In the genomic region with DNA sequence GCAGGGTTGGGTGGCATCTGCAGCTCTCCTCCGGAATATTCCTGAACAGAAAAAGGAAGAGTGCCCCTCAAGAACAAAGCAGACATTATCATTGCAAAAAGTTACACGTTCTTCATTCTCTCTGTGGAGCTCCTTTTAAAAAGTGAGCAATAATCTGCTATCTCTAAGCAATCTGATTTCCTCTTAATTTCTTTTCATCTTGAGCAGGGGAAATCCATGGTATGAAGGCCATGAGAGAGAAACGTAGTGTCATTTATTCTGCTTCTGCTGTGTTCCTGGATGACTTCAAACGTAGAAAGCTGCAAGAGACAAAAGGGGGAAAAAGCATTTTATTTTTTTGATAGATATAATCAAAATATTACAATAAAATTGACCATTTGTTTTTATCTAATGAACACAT, we compare ENCODE assay signal across 38 cellular contexts. TPM values are rescaled to one million over a fixed set of nuclear protein-coding genes. Genes with fewer than 3 reads are reported as not detected.
"Had no signal": no experiment of that assay in that cellular context is flagged by ENCODE, and none has a peak within 500 bp of the region (broad histone marks: within the 10 kb centered on the region; RNA-seq: fewer than 3 reads in every experiment).

No MANE protein-coding gene starts in this region.

- H3K27me3 ChIP-seq: MG63 had no signal

- H3K9ac ChIP-seq: KMS-11 had no signal

- H3K36me3 ChIP-seq: MG63 had no signal

- H3K4me2 ChIP-seq: KMS-11 had no signal

- DNase-seq: Karpas-422, Kasumi-1, KG1, MG63, MM.1S, MV-4-11, NCI-H1048, NCI-H1092, NCI-H1092 treated with DMSO at 0.1 percent for 48 hours, NCI-H1105, NCI-H1417, NCI-H1417 treated with DMSO at 0.1 percent for 48 hours, NCI-H1436, NCI-H1436 treated with DMSO at 0.1 percent for 48 hours, NCI-H146, NCI-H1694, NCI-H1694 treated with DMSO at 0.1 percent for 48 hours, NCI-H187, NCI-H187 treated with DMSO at 0.1 percent for 48 hours, NCI-H1930, NCI-H2029, NCI-H2029 treated with DMSO at 0.1 percent for 48 hours, NCI-H2081, NCI-H2081 treated with DMSO at 0.1 percent for 48 hours, NCI-H2107, NCI-H2171, NCI-H2171 treated with DMSO at 0.1 percent for 48 hours, NCI-H2227 treated with DMSO at 0.1 percent for 48 hours, NCI-H226, NCI-H345, NCI-H446, NCI-H446 treated with DMSO at 0.1 percent for 48 hours, NCI-H510A, NCI-H510A treated with DMSO at 0.1 percent for 48 hours had no signal

- H3K4me3 ChIP-seq: MG63 had no signal

- H3K9me3 ChIP-seq: MG63 had no signal

- H3K27ac ChIP-seq: KMS-11 had no signal

RNA-seq across cellular contexts. Expression of gene SMIM21, which starts 16.9 kb away (rescaled TPM):
- total RNA-seq: LHCN-M2, M059J, NCI-H460 had no signal
